In the genomic region with DNA sequence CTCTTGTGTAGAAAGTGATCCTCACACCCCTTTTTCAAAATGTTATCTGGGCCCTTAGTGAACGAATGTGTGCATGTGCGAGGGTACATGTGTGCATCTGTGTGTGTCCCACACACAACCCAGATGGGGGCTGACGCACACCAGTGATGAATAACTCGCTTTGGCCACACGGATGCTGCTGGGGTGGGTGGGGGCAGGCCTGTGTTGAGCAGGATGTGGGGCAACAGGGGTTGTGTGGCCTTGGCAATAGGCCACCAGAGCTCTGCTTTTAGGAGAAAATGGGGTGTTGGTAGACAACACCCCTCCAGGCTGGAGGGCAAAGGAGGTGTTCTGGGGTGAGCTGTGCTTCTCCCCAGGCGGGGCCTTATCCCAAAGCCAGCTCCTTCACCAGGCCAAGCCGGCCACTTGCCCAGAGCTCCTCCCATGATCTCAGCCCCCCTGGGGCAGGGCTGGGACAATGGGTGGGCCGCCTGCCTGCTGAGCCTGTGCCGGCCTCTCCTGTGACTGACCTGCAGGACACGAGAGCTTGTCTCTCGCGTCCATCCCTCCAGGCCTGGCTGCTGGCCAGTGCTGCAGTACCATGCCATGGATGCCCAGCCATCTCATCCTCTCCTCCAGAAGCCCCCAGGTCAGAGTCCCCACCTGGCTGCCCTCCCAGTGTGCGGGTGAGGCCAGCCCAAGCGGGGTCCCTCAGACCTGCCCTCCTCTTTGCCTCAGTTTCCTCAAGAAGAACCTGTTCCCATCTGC, we compare ENCODE assay signal across 9 cellular contexts. TPM values are rescaled to one million over a fixed set of nuclear protein-coding genes. Genes with fewer than 3 reads are reported as not detected.
DNase-seq lines count a peak whose midpoint lies in the region; ATAC-seq and TF ChIP-seq lines count a peak whose summit lies in the region.
"Had no signal": no experiment of that assay in that cellular context is flagged by ENCODE, and none has a peak within 500 bp of the region (broad histone marks: within the 10 kb centered on the region; RNA-seq: fewer than 3 reads in every experiment).

No MANE protein-coding gene starts in this region.

- H3K36me3 ChIP-seq in mesenchymal stem cell (ENCODE audit: control insufficient read depth in 1 of 2, insufficient read depth in 2 of 2, low read depth in 1 of 2, low read length in 2 of 2) (peaks cover 25 to 54% of the 10 kb centered on the region in 2 experiments), upper lobe of left lung (peaks cover 0 to 11% (median 9%) of the 10 kb centered on the region in 4 donors)

- H3K9me3 ChIP-seq in mesenchymal stem cell (ENCODE audit: control insufficient read depth, low read length) (no peaks in the 10 kb centered on the region), upper lobe of left lung (no peaks in the 10 kb centered on the region)

- no peak overlapping the region for H2AK5ac ChIP-seq in mesenchymal stem cell (ENCODE audit: low read length, severe bottlenecking)

- no peaks in the 10 kb centered on the region for H3K9me3 Mint-ChIP-seq in activated T-cell treated with anti-CD3 and anti-CD28 coated beads, Interleukin-2, amount 50 U/mL, for 24 hours
- H3K9me3 Mint-ChIP-seq in MCF 10A (ENCODE audit: unreplicated experiment): no peaks in the 10 kb centered on the region

- H3K4me2 ChIP-seq in mesenchymal stem cell (ENCODE audit: low read length, poor library complexity, severe bottlenecking): peak overlapping the region; percentile 84

- H3K4ac ChIP-seq in mesenchymal stem cell (ENCODE audit: low read depth in 1 of 2, low read length in 2 of 2): no peak overlapping the region

- CTCF ChIA-PET in MCF 10A (lab: Yijun Ruan, JAX): interaction anchor here (0.5 to 5.9 kb wide), 12 partner anchors 14 to 1592 kb away, joined by 3 to 65 read pairs (median 5); partner anchors contain the start of genes F12 and PDLIM7

- peak overlapping the region in 1 of 2 experiments; percentile 29 for H3K18ac ChIP-seq in mesenchymal stem cell (ENCODE audit: low read depth in 1 of 2, low read length in 2 of 2)

- ATAC-seq in upper lobe of left lung (ENCODE audit: low FRiP score in 2 of 2): peak in 1 of 2 donors; percentile 46
- no peak for ATAC-seq in HG02763 (IDR thresholded peaks at IDR 0.05; ENCODE audit: unreplicated experiment)

- H3K27ac Mint-ChIP-seq in activated T-cell treated with anti-CD3 and anti-CD28 coated beads, Interleukin-2, amount 50 U/mL, for 24 hours: peak overlapping the region; percentile 84
- H3K27ac Mint-ChIP-seq in MCF 10A (ENCODE audit: low read depth, unreplicated experiment): peak overlapping the region; percentile 39

- intact Hi-C loops in MCF 10A (cut with micrococcal nuclease): no loop called here

- H3K9ac ChIP-seq in mesenchymal stem cell (ENCODE audit: low read length): peak overlapping the region; percentile 92

- H3K27ac ChIP-seq in mesenchymal stem cell (ENCODE audit: low read length, poor library complexity, severe bottlenecking): peak overlapping the region; percentile 75
- peak overlapping the region in 2 of 4 donors; percentile 65 to 84 for H3K27ac ChIP-seq in upper lobe of left lung

- peaks cover 45% of the 10 kb centered on the region for H3K4me1 Mint-ChIP-seq in activated T-cell treated with anti-CD3 and anti-CD28 coated beads, Interleukin-2, amount 50 U/mL, for 24 hours (ENCODE audit: low read depth)
- H3K4me1 Mint-ChIP-seq in MCF 10A (ENCODE audit: insufficient read depth, unreplicated experiment): peaks cover 46% of the 10 kb centered on the region

- no peak overlapping the region for H2BK5ac ChIP-seq in mesenchymal stem cell (ENCODE audit: low read depth, low read length, poor library complexity, severe bottlenecking)

- peak overlapping the region; percentile 31 for H2BK15ac ChIP-seq in mesenchymal stem cell (ENCODE audit: low read depth, poor library complexity, severe bottlenecking)

- H2AFZ ChIP-seq in mesenchymal stem cell (ENCODE audit: low read depth, low read length): no peak overlapping the region

- no peak for TF ChIP-seq POLR2A in upper lobe of left lung (IDR thresholded peaks at IDR 0.05)

- POLR2A ChIA-PET in MCF 10A (lab: Yijun Ruan, JAX): interaction anchor here (0.7 to 2.8 kb wide), 3 partner anchors 17 to 25 kb away, joined by 4 to 14 read pairs (median 5); partner anchors contain the start of gene PDLIM7

- no peak overlapping the region for H2BK12ac ChIP-seq in mesenchymal stem cell (ENCODE audit: low read length in 2 of 2)

- H4K8ac ChIP-seq in mesenchymal stem cell (ENCODE audit: low read length): no peak overlapping the region

- no peak overlapping the region for H4K91ac ChIP-seq in mesenchymal stem cell (ENCODE audit: low read length)

- no peak overlapping the region for H2BK120ac ChIP-seq in mesenchymal stem cell (ENCODE audit: low read depth, low read length)

- 60% methylated on average over 13 of the region's 14 CpGs for WGBS in mesenchymal stem cell
- 71 to 89% methylated on average over 8 to 14 of the region's 14 CpGs for WGBS in upper lobe of left lung, 2 donors

- no peak for DNase-seq in activated T-cell treated with anti-CD3 and anti-CD28 coated beads, Interleukin-2, amount 50 U/mL, for 24 hours
- DNase-seq in activated T-cell treated with anti-CD3 and anti-CD28 coated beads for 4 hours: no peak
- no peak for DNase-seq in MCF 10A (ENCODE audit: unreplicated experiment)
- DNase-seq in mesenchymal stem cell: no peak
- peak in 1 of 2 donors; percentile 78 for DNase-seq in upper lobe of left lung
- DNase-seq in RPMI8226: no peak
- no peak for DNase-seq in SHP77 treated with DMSO at 0.1 percent for 48 hours (lab: John Stamatoyannopoulos, UW)
- DNase-seq: foreskin melanocyte had no signal

- peak overlapping the region in 1 of 2 experiments; percentile 85 for H3K23ac ChIP-seq in mesenchymal stem cell (ENCODE audit: low read length in 2 of 2)

- peaks cover 5% of the 10 kb centered on the region for H3K27me3 Mint-ChIP-seq in activated T-cell treated with anti-CD3 and anti-CD28 coated beads, Interleukin-2, amount 50 U/mL, for 24 hours
- no peaks in the 10 kb centered on the region for H3K27me3 Mint-ChIP-seq in MCF 10A (ENCODE audit: insufficient read depth, unreplicated experiment)

- H3K27me3 ChIP-seq in mesenchymal stem cell (ENCODE audit: control insufficient read depth in 1 of 2, insufficient read depth in 1 of 2, low read length in 2 of 2) (no peaks in the 10 kb centered on the region), upper lobe of left lung (peaks cover 0 to 7% (median 1%) of the 10 kb centered on the region in 4 donors)

- no peak for TF ChIP-seq EP300 in upper lobe of left lung (IDR thresholded peaks at IDR 0.05)

- H3K36me3 Mint-ChIP-seq in activated T-cell treated with anti-CD3 and anti-CD28 coated beads, Interleukin-2, amount 50 U/mL, for 24 hours (ENCODE audit: low read depth): peaks cover 33% of the 10 kb centered on the region
- peaks cover 10% of the 10 kb centered on the region for H3K36me3 Mint-ChIP-seq in MCF 10A (ENCODE audit: insufficient read depth, unreplicated experiment)

- H3K79me1 ChIP-seq in mesenchymal stem cell (replicated peaks; ENCODE audit: low read length, poor library complexity, severe bottlenecking): peaks cover 4% of the 10 kb centered on the region

- BruUV-seq in MCF 10A (replicated peaks; lab: Mats Ljungman, UMichigan): no TSS peak

- TF ChIP-seq CTCF in MCF 10A (IDR thresholded peaks at IDR 0.05; ENCODE audit: unreplicated experiment): no peak
- TF ChIP-seq CTCF in upper lobe of left lung (IDR thresholded peaks at IDR 0.05): no peak

- H3K4me3 ChIP-seq in mesenchymal stem cell (ENCODE audit: insufficient read depth in 1 of 2, low read depth in 1 of 2, low read length in 2 of 2) (peak overlapping the region; percentile 90 to 92), upper lobe of left lung (peak overlapping the region in 3 of 4 donors; percentile 80 to 94 (median 82))

- H3K4me3 Mint-ChIP-seq in activated T-cell treated with anti-CD3 and anti-CD28 coated beads, Interleukin-2, amount 50 U/mL, for 24 hours: peak overlapping the region; percentile 78
- H3K4me3 Mint-ChIP-seq in MCF 10A (ENCODE audit: unreplicated experiment): peak overlapping the region; percentile 74

- H3K14ac ChIP-seq in mesenchymal stem cell (ENCODE audit: low read length in 2 of 2): peak overlapping the region in 1 of 2 experiments; percentile 18

- H3K4me1 ChIP-seq in mesenchymal stem cell (ENCODE audit: control insufficient read depth, insufficient read depth, low read depth, low read length) (peaks cover 61% of the 10 kb centered on the region), upper lobe of left lung (peaks cover 13 to 33% (median 20%) of the 10 kb centered on the region in 4 donors)

RNA-seq across cellular contexts. Expression of gene DBN1, which starts 1.7 kb away (rescaled TPM):
- total RNA-seq in MCF 10A (2022) (149 and 165 TPM in 2 replicates), upper lobe of left lung (10 to 100 TPM; 17.0 to 55.6 (median 30.1) TPM)
- 149 TPM for polyA plus RNA-seq in mesenchymal stem cell (2013, experiment 1 of 2)
- polyA plus RNA-seq in mesenchymal stem cell (2013, experiment 2 of 2): 150 TPM

RNA-seq across cellular contexts. Expression of gene PRR7, which starts 25.2 kb away (rescaled TPM):
- total RNA-seq in MCF 10A (2022) (15.0 and 23.2 TPM in 2 replicates), upper lobe of left lung (1 to 10 TPM; 1.6 to 9.2 (median 3.4) TPM)
- polyA plus RNA-seq in mesenchymal stem cell (2013, experiment 1 of 2): 8.6 TPM
- polyA plus RNA-seq in mesenchymal stem cell (2013, experiment 2 of 2): 7.8 TPM

RNA-seq across cellular contexts. Expression of gene PDLIM7, which starts 25.6 kb away (rescaled TPM):
- total RNA-seq in MCF 10A (2022) (164 and 257 TPM in 2 replicates), upper lobe of left lung (100 to 1,000 TPM in 1 of 6 donors, 10 to 100 TPM in 5; 32.0 to 142 (median 75.8) TPM)
- 221 TPM for polyA plus RNA-seq in mesenchymal stem cell (2013, experiment 1 of 2)
- polyA plus RNA-seq in mesenchymal stem cell (2013, experiment 2 of 2): 213 TPM

RNA-seq across cellular contexts. Expression of gene DOK3, which starts 37.8 kb away (rescaled TPM):
- total RNA-seq in MCF 10A (2022) (5.4 and 6.0 TPM in 2 replicates), upper lobe of left lung (100 to 1,000 TPM in 1 of 6 donors, 10 to 100 TPM in 5; 17.4 to 113 (median 75.9) TPM)
- 1.3 TPM for polyA plus RNA-seq in mesenchymal stem cell (2013, experiment 1 of 2)
- 1.4 TPM for polyA plus RNA-seq in mesenchymal stem cell (2013, experiment 2 of 2)

RNA-seq across cellular contexts. Expression of gene DDX41, which starts 45.0 kb away (rescaled TPM):
- 125 and 135 TPM in 2 replicates for total RNA-seq in MCF 10A (2022)
- 45.5 TPM for polyA plus RNA-seq in mesenchymal stem cell (2013, experiment 1 of 2)
- 41.7 TPM for polyA plus RNA-seq in mesenchymal stem cell (2013, experiment 2 of 2)
- 100 to 1,000 TPM in 2 of 6 donors, 10 to 100 TPM in 4; 82.0 to 150 (median 91.9) TPM for total RNA-seq in upper lobe of left lung
